ENCODE assay signal across 9 cellular contexts in genomic region chr2:96800762-96801463, GRCh38. TPM values are rescaled to one million over a fixed set of nuclear protein-coding genes. Genes with fewer than 3 reads are reported as not detected.
DNase-seq lines count a peak whose midpoint lies in the region; ATAC-seq and TF ChIP-seq lines count a peak whose summit lies in the region.
"Had no signal": no experiment of that assay in that cellular context is flagged by ENCODE, and none has a peak within 500 bp of the region (broad histone marks: within the 10 kb centered on the region; RNA-seq: fewer than 3 reads in every experiment).

No MANE protein-coding gene starts in this region.

- H3K4me1 Mint-ChIP-seq in CD4-positive, CD25-positive, alpha-beta regulatory T cell = peaks cover 0 to 7% (median 2%) of the 10 kb centered on the region in 4 donors
- no peaks in the 10 kb centered on the region for H3K4me1 Mint-ChIP-seq in progenitor cell of endocrine pancreas (ENCODE audit: low read depth)

- H3K27ac ChIP-seq in CD4-positive, CD25-positive, alpha-beta regulatory T cell (ENCODE audit: insufficient read depth, low read length, poor library complexity, severe bottlenecking) = no peak overlapping the region
- H3K27ac ChIP-seq: SK-N-MC had no signal

- no peak overlapping the region for H3K4me3 ChIP-seq in CD4-positive, CD25-positive, alpha-beta regulatory T cell (ENCODE audit: low read depth, low read length)
- H3K4me3 ChIP-seq: SK-N-MC had no signal

- peak; percentile 88 to 94 for ATAC-seq in CD4-positive, CD25-positive, alpha-beta regulatory T cell (ENCODE audit: low read depth in 2 of 2)
- peak; percentile 69 for ATAC-seq in GM19043 (IDR thresholded peaks at IDR 0.05; ENCODE audit: low read depth, unreplicated experiment)
- ATAC-seq in HG03520 (IDR thresholded peaks at IDR 0.05; ENCODE audit: unreplicated experiment) = peak; percentile 74

- intact Hi-C loops in head of caudate nucleus (cut with DNase I) = no loop called here

- peak; percentile 44 to 69 (median 65) for DNase-seq in CD4-positive, CD25-positive, alpha-beta regulatory T cell
- DNase-seq in SHP77 treated with DMSO at 0.1 percent for 48 hours (lab: John Stamatoyannopoulos, UW) (peak; percentile 7), head of caudate nucleus (peak; percentile 58 to 88 (median 76)), progenitor cell of endocrine pancreas (ENCODE audit: low spot score, unreplicated experiment) (peak; percentile 55), SKM-1 (lab: John Stamatoyannopoulos, UW; ENCODE audit: unreplicated experiment) (no peak)
- peak; percentile 78 for DNase-seq in activated naive CD4-positive, alpha-beta T cell treated with Interleukin-2 at 50 U/mL for 16 hours

- peaks cover 5% of the 10 kb centered on the region for H3K36me3 ChIP-seq in CD4-positive, CD25-positive, alpha-beta regulatory T cell (ENCODE audit: control insufficient read depth, insufficient read depth, low read length)

- no peaks in the 10 kb centered on the region for H3K9me3 Mint-ChIP-seq in CD4-positive, CD25-positive, alpha-beta regulatory T cell
- no peaks in the 10 kb centered on the region for H3K9me3 Mint-ChIP-seq in progenitor cell of endocrine pancreas (ENCODE audit: low read depth)

- H3K4me1 ChIP-seq in CD4-positive, CD25-positive, alpha-beta regulatory T cell (ENCODE audit: control insufficient read depth, insufficient read depth, low read length, poor library complexity, severe bottlenecking) = peaks cover 20% of the 10 kb centered on the region

- H3K27me3 ChIP-seq in CD4-positive, CD25-positive, alpha-beta regulatory T cell (ENCODE audit: control insufficient read depth, insufficient read depth, low read length) = no peaks in the 10 kb centered on the region

- H3K27me3 Mint-ChIP-seq in CD4-positive, CD25-positive, alpha-beta regulatory T cell = no peaks in the 10 kb centered on the region
- no peaks in the 10 kb centered on the region for H3K27me3 Mint-ChIP-seq in progenitor cell of endocrine pancreas

- H3K4me3 Mint-ChIP-seq in CD4-positive, CD25-positive, alpha-beta regulatory T cell = no peak overlapping the region
- no peak overlapping the region for H3K4me3 Mint-ChIP-seq in progenitor cell of endocrine pancreas (ENCODE audit: low read depth)

- no peak overlapping the region for H3K27ac Mint-ChIP-seq in CD4-positive, CD25-positive, alpha-beta regulatory T cell
- H3K27ac Mint-ChIP-seq in progenitor cell of endocrine pancreas = no peak overlapping the region

- H3K36me3 Mint-ChIP-seq in CD4-positive, CD25-positive, alpha-beta regulatory T cell = peaks cover 10% of the 10 kb centered on the region
- peaks cover 2% of the 10 kb centered on the region for H3K36me3 Mint-ChIP-seq in progenitor cell of endocrine pancreas (ENCODE audit: insufficient read depth)

- TF ChIP-seq CTCF in progenitor cell of endocrine pancreas (IDR thresholded peaks at IDR 0.05; ENCODE audit: unreplicated experiment) = peak; percentile 83

- no peaks in the 10 kb centered on the region for H3K9me3 ChIP-seq in CD4-positive, CD25-positive, alpha-beta regulatory T cell (ENCODE audit: control insufficient read depth in 2 of 2, low read length in 2 of 2)

RNA-seq across cellular contexts. Expression of gene CNNM3, which starts 15.2 kb away (rescaled TPM):
- total RNA-seq in CD4-positive, CD25-positive, alpha-beta regulatory T cell = 33.1 TPM
- polyA plus RNA-seq in CD4-positive, CD25-positive, alpha-beta regulatory T cell = 10 to 100 TPM in 2 of 4 donors, 1 to 10 TPM in 2; 4.9 to 14.0 (median 7.9) TPM
- 48.4 and 54.0 TPM in 2 replicates for total RNA-seq in progenitor cell of endocrine pancreas

RNA-seq across cellular contexts. Expression of gene CNNM4, which starts 40.2 kb away (rescaled TPM):
- 11.2 TPM for total RNA-seq in CD4-positive, CD25-positive, alpha-beta regulatory T cell
- polyA plus RNA-seq in CD4-positive, CD25-positive, alpha-beta regulatory T cell = 1 to 10 TPM in 3 of 4 donors, under 1 TPM in 1; 0.98 to 3.2 (median 2.6) TPM
- total RNA-seq in progenitor cell of endocrine pancreas = 10.7 and 11.1 TPM in 2 replicates

RNA-seq across cellular contexts. Expression of gene ANKRD23, which starts 42.9 kb away (rescaled TPM):
- total RNA-seq in CD4-positive, CD25-positive, alpha-beta regulatory T cell = 16.4 TPM
- polyA plus RNA-seq in CD4-positive, CD25-positive, alpha-beta regulatory T cell = 1 to 10 TPM in 1 of 4 donors, under 1 TPM in 3; 0.68 to 1.1 (median 0.90) TPM
- total RNA-seq in progenitor cell of endocrine pancreas = 6.1 and 8.3 TPM in 2 replicates

RNA-seq across cellular contexts. Expression of gene ANKRD39, which starts 56.9 kb away (rescaled TPM):
- 31.9 TPM for total RNA-seq in CD4-positive, CD25-positive, alpha-beta regulatory T cell
- polyA plus RNA-seq in CD4-positive, CD25-positive, alpha-beta regulatory T cell = 10 to 100 TPM; 30.2 to 44.4 (median 37.6) TPM
- 16.1 and 17.4 TPM in 2 replicates for total RNA-seq in progenitor cell of endocrine pancreas
